25 cellular contexts compared by ENCODE assay signal in genomic region chr1:28279721-28280120, GRCh38.
"Had no signal": no experiment of that assay in that cellular context is flagged by ENCODE, and none has a peak within 500 bp of the region (broad histone marks: within the 10 kb centered on the region; RNA-seq: fewer than 3 reads in every experiment).

No MANE protein-coding gene starts in this region.

- H3K4me2 ChIP-seq: neural progenitor cell had no signal

- FAIRE-seq: endothelial cell of umbilical vein, small intestine had no signal

- H3K4me1 Mint-ChIP-seq: nephron; neural progenitor cell; stimulated activated naive CD8-positive, alpha-beta T cell treated with anti-CD3 and anti-CD28 coated beads, Interleukin-15, amount 100 ng/mL, for 72 hours had no signal

- H3K27me3 ChIP-seq: colonic mucosa, esophagus muscularis mucosa, foreskin keratinocyte, neural progenitor cell, right lobe of liver, tibial artery, vagina had no signal

- H3K27ac ChIP-seq: foreskin keratinocyte, neural progenitor cell, parathyroid adenoma, tibial artery, vagina had no signal

- H3K27me3 Mint-ChIP-seq: naive thymus-derived CD4-positive, alpha-beta T cell; progenitor cell of endocrine pancreas; stimulated activated naive CD8-positive, alpha-beta T cell treated with anti-CD3 and anti-CD28 coated beads, Interleukin-15, amount 100 ng/mL, for 72 hours had no signal

- H3K27ac Mint-ChIP-seq: immature natural killer cell; nephron; neural progenitor cell; progenitor cell of endocrine pancreas; stimulated activated naive CD8-positive, alpha-beta T cell treated with anti-CD3 and anti-CD28 coated beads, Interleukin-15, amount 100 ng/mL, for 72 hours had no signal

- H2AFZ ChIP-seq: neural progenitor cell, parathyroid adenoma had no signal

- ATAC-seq: foreskin keratinocyte had no signal

- H3K36me3 ChIP-seq: colonic mucosa, neural progenitor cell had no signal

- H3K9ac ChIP-seq: neural progenitor cell, parathyroid adenoma had no signal

- H3K4me1 ChIP-seq: foreskin keratinocyte, neural progenitor cell, parathyroid adenoma, tibial artery, vagina had no signal

- H3K4me3 ChIP-seq: colonic mucosa, esophagus muscularis mucosa, neural progenitor cell, right lobe of liver, tibial artery, vagina had no signal

- H3K9me3 Mint-ChIP-seq: immature natural killer cell; naive thymus-derived CD4-positive, alpha-beta T cell; nephron; neural progenitor cell; stimulated activated naive CD8-positive, alpha-beta T cell treated with anti-CD3 and anti-CD28 coated beads, Interleukin-15, amount 100 ng/mL, for 72 hours had no signal

- DNase-seq: colonic mucosa; effector memory CD4-positive, alpha-beta T cell; glutamatergic neuron; hypothalamus; immature natural killer cell; islet precursor cell; left ventricle myocardium superior; mesenchymal stem cell; midbrain; naive thymus-derived CD4-positive, alpha-beta T cell; right lobe of liver; small intestine; stimulated activated CD4-positive, alpha-beta T cell treated with anti-CD3 and anti-CD28 coated beads, Interleukin-15, amount 100 ng/mL, for 24 hours; stimulated activated CD4-positive, alpha-beta T cell treated with anti-CD3 and anti-CD28 coated beads, Interleukin-2, amount 100 ng/mL, for 48 hours; stimulated activated naive CD4-positive, alpha-beta T cell; stimulated activated naive CD8-positive, alpha-beta T cell treated with anti-CD3 and anti-CD28 coated beads, Interleukin-15, amount 100 ng/mL, for 72 hours; tibial artery had no signal

- H3K4me3 Mint-ChIP-seq: immature natural killer cell; naive thymus-derived CD4-positive, alpha-beta T cell; nephron; neural progenitor cell; stimulated activated naive CD8-positive, alpha-beta T cell treated with anti-CD3 and anti-CD28 coated beads, Interleukin-15, amount 100 ng/mL, for 72 hours had no signal

- H3K9me3 ChIP-seq: colonic mucosa, esophagus muscularis mucosa, right lobe of liver, tibial artery, vagina had no signal

- H3K79me2 ChIP-seq: parathyroid adenoma had no signal
